19 cellular contexts compared by ENCODE assay signal in the genomic region with DNA sequence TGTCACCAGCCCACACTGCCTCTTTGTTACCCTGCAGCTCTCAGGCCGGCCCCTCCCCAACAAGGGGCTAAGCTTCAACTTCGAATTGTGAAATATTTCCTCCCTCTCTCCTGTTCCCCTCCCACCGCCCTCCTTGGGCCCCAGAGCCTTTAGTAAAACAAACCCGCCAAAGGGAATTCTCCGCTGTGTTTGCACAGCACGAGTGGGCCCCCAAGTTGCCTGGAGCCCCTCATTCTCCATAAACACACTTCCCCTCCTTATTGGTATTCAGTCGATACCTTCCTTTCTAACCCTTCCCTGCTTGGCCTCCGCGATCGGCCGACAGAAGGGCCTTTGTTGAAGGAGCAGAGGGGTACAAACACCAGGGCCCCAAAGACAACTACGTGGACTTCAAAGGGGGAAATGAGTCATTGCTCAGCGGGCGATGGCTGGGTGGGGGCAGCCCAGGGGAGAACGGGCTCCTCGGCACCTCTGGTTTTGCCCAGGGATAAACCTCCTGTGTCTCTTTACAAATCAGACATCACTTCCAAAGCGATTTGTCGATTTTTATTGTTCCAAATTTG. TPM values are rescaled to one million over a fixed set of nuclear protein-coding genes. Genes with fewer than 3 reads are reported as not detected.
DNase-seq lines count a peak whose midpoint lies in the region; ATAC-seq and TF ChIP-seq lines count a peak whose summit lies in the region.
"Had no signal": no experiment of that assay in that cellular context is flagged by ENCODE, and none has a peak within 500 bp of the region (broad histone marks: within the 10 kb centered on the region; RNA-seq: fewer than 3 reads in every experiment).

No MANE protein-coding gene starts in this region.

- H3K27ac Mint-ChIP-seq in CD14-positive monocyte (peak overlapping the region in 2 of 7 donors; percentile 73), mesothelial cell of epicardium (no peak overlapping the region)
- H3K27ac Mint-ChIP-seq: activated T-helper 2 cell treated with anti-CD3 and anti-CD28 coated beads, Interferon-gamma antibody, Interleukin-2, Interleukin-4, amounts not matched to agents 10 μg/mL and 5 μg/mL and 100 μg/mL, durations not matched to agents 14 hours and 24 hours and 36 hours; stimulated activated naive B cell treated with anti-CD40 and anti-IgM and Interleukin-4, amounts not matched to agents 10 μg/mL and 1 μg/mL and 100 μg/mL, for 72 hours had no signal

- no peak overlapping the region for H3K27ac ChIP-seq in PC-9
- H3K27ac ChIP-seq in osteoblast (ENCODE audit: low read depth, low read length) = no peak overlapping the region
- H3K27ac ChIP-seq: epithelial cell of prostate, pancreas, SJSA1, upper lobe of left lung had no signal

- no peaks in the 10 kb centered on the region for H3K9me2 ChIP-seq in PC-9 (ENCODE audit: insufficient read depth)

- H3K79me2 ChIP-seq in PC-9 (ENCODE audit: low read depth) (no peaks in the 10 kb centered on the region), osteoblast (ENCODE audit: insufficient read depth, low read length) (no peaks in the 10 kb centered on the region)

- TF ChIP-seq CTCF in CD14-positive monocyte (IDR thresholded peaks at IDR 0.05) (no peak), mesothelial cell of epicardium (IDR thresholded peaks at IDR 0.05; ENCODE audit: unreplicated experiment) (no peak), PC-9 (conservative IDR thresholded peaks at IDR 0.05) (no peak), osteoblast (IDR thresholded peaks at IDR 0.05; ENCODE audit: extremely low read depth, low read depth, low read length) (no peak)

- peaks cover 0 to 2% (median 0%) of the 10 kb centered on the region in 7 donors for H3K9me3 Mint-ChIP-seq in CD14-positive monocyte
- H3K9me3 Mint-ChIP-seq in mesothelial cell of epicardium = peaks cover 7% of the 10 kb centered on the region
- H3K9me3 Mint-ChIP-seq: activated T-helper 2 cell treated with anti-CD3 and anti-CD28 coated beads, Interferon-gamma antibody, Interleukin-2, Interleukin-4, amounts not matched to agents 10 μg/mL and 5 μg/mL and 100 μg/mL, durations not matched to agents 14 hours and 24 hours and 36 hours; stimulated activated naive B cell treated with anti-CD40 and anti-IgM and Interleukin-4, amounts not matched to agents 10 μg/mL and 1 μg/mL and 100 μg/mL, for 72 hours had no signal

- CTCF ChIA-PET in PC-9 (lab: Charles Lee) = no interaction called here

- no peak overlapping the region for H3K4me2 ChIP-seq in PC-9
- H3K4me2 ChIP-seq in osteoblast (ENCODE audit: insufficient read depth, low read length) = no peak overlapping the region

- no peak for ATAC-seq in HG02938 (IDR thresholded peaks at IDR 0.05; ENCODE audit: unreplicated experiment)
- ATAC-seq: pancreas; stimulated activated naive B cell treated with anti-CD40 and anti-IgM and Interleukin-4, amounts not matched to agents 10 μg/mL and 1 μg/mL and 100 μg/mL, for 72 hours had no signal

- BruUV-seq in PC-9 (replicated peaks; lab: Mats Ljungman, UMichigan) = no TSS peak

- DNase-seq in CD14-positive monocyte (ENCODE audit: low spot score) = no peak
- DNase-seq in Kasumi-1 (lab: John Stamatoyannopoulos, UW) = peak; percentile 85 to 89
- DNase-seq in astrocyte of the hippocampus (ENCODE audit: low read depth, low spot score) = peak; percentile 17
- DNase-seq in mesothelial cell of epicardium (ENCODE audit: low spot score in 2 of 2, unreplicated experiment in 2 of 2) = no peak
- no peak for DNase-seq in PC-9
- DNase-seq in activated T-cell treated with anti-CD3 and anti-CD28 coated beads, Interleukin-2, amount 50 U/mL, for 48 hours = no peak
- no peak for DNase-seq in osteoblast (ENCODE audit: insufficient read length, low spot score, missing footprints)
- DNase-seq: ACHN; HCEC 1CT; NCI-H1105; NCI-H2227 treated with DMSO at 0.1 percent for 48 hours; NK-92 treated with Interleukin-12 subunit alpha and Interleukin-12 subunit beta, amount 100 ng/mL, for 24 hours; stimulated activated naive B cell treated with anti-CD40 and anti-IgM and Interleukin-4, amounts not matched to agents 10 μg/mL and 1 μg/mL and 100 μg/mL, for 72 hours; upper lobe of left lung had no signal

- H3K9me3 ChIP-seq in PC-9 (ENCODE audit: insufficient read depth, low read depth) = no peaks in the 10 kb centered on the region
- no peaks in the 10 kb centered on the region for H3K9me3 ChIP-seq in osteoblast (ENCODE audit: low read depth, low read length)
- H3K9me3 ChIP-seq: pancreas, SJSA1, upper lobe of left lung had no signal

- H3K36me3 Mint-ChIP-seq in CD14-positive monocyte (no peaks in the 10 kb centered on the region), mesothelial cell of epicardium (no peaks in the 10 kb centered on the region)
- H3K36me3 Mint-ChIP-seq: stimulated activated naive B cell treated with anti-CD40 and anti-IgM and Interleukin-4, amounts not matched to agents 10 μg/mL and 1 μg/mL and 100 μg/mL, for 72 hours had no signal

- H4K20me1 ChIP-seq in PC-9 (ENCODE audit: insufficient read depth) (no peaks in the 10 kb centered on the region), osteoblast (ENCODE audit: insufficient read depth, low read length) (no peaks in the 10 kb centered on the region)

- H3K4me1 Mint-ChIP-seq in CD14-positive monocyte (peaks cover 16% of the 10 kb centered on the region), mesothelial cell of epicardium (peaks cover 16% of the 10 kb centered on the region)

- H3K4me1 ChIP-seq in PC-9 (replicated peaks; ENCODE audit: insufficient read depth) (no peaks in the 10 kb centered on the region), osteoblast (ENCODE audit: insufficient read depth, low read length) (no peaks in the 10 kb centered on the region)
- H3K4me1 ChIP-seq: pancreas, SJSA1, upper lobe of left lung had no signal

- intact Hi-C loops in CD14-positive monocyte (cut with micrococcal nuclease) = no loop called here
- intact Hi-C loops in PC-9 (cut with micrococcal nuclease; ENCODE audit: unreplicated experiment) = no loop called here

- H2AFZ ChIP-seq in PC-9 (no peak overlapping the region), osteoblast (ENCODE audit: low read length) (no peak overlapping the region)

- H3K4me3 ChIP-seq in PC-9 (no peak overlapping the region), osteoblast (ENCODE audit: insufficient read depth, low read length) (no peak overlapping the region)
- H3K4me3 ChIP-seq: pancreas, SJSA1, upper lobe of left lung had no signal

- no peaks in the 10 kb centered on the region for H3K36me3 ChIP-seq in PC-9 (ENCODE audit: low read depth)
- H3K36me3 ChIP-seq in osteoblast (ENCODE audit: insufficient read depth, low read length) = no peaks in the 10 kb centered on the region
- H3K36me3 ChIP-seq: pancreas, SJSA1, upper lobe of left lung had no signal

- H3K4me3 Mint-ChIP-seq in CD14-positive monocyte (peak overlapping the region; percentile 59 to 82), mesothelial cell of epicardium (peak overlapping the region; percentile 20)
- H3K4me3 Mint-ChIP-seq: stimulated activated naive B cell treated with anti-CD40 and anti-IgM and Interleukin-4, amounts not matched to agents 10 μg/mL and 1 μg/mL and 100 μg/mL, for 72 hours had no signal

- peaks cover 0 to 2% (median 2%) of the 10 kb centered on the region in 3 donors for H3K27me3 Mint-ChIP-seq in CD14-positive monocyte (ENCODE audit: low read depth in 3 of 3)
- H3K27me3 Mint-ChIP-seq in mesothelial cell of epicardium (ENCODE audit: low read depth) = peaks cover 70% of the 10 kb centered on the region

- H3K27me3 ChIP-seq in PC-9 (ENCODE audit: insufficient read depth, low read depth) (peaks cover 66% of the 10 kb centered on the region), osteoblast (ENCODE audit: insufficient read depth, low read length) (peaks cover 9% of the 10 kb centered on the region)
- H3K27me3 ChIP-seq: pancreas, upper lobe of left lung had no signal

- POLR2A ChIA-PET in PC-9 (lab: Charles Lee; ENCODE audit: unreplicated experiment) = no interaction called here

- no peaks in the 10 kb centered on the region for H3F3A ChIP-seq in PC-9 (ENCODE audit: insufficient read depth, low read depth)

RNA-seq across cellular contexts. Expression of a gene that starts 45.4 kb away (rescaled TPM):
- under 1 TPM; 0.05 to 0.16 TPM for polyA plus RNA-seq in CD14-positive monocyte
- total RNA-seq in mesothelial cell of epicardium (0.27 to 0.40 TPM (median 0.40 TPM) in 3 replicates), PC-9 (2021) (not detected in 2 replicates), osteoblast (under 0.01 TPM in 1 of 2 replicates, not detected in the other)
- total RNA-seq: SJSA1 had no signal

Comparison
In these comparisons a context has a peak if more than half of its experiments do, and no peak if none do; other contexts are left out.
1. DNase-seq: peak in Kasumi-1 (2 of 2) and astrocyte of the hippocampus (single experiment); none in CD14-positive monocyte (single experiment), mesothelial cell of epicardium (0 of 2), PC-9 (0 of 2), activated T-cell treated with anti-CD3 and anti-CD28 coated beads, Interleukin-2, amount 50 U/mL, for 48 hours (0 of 2) and osteoblast (single experiment).